In the genomic region with DNA sequence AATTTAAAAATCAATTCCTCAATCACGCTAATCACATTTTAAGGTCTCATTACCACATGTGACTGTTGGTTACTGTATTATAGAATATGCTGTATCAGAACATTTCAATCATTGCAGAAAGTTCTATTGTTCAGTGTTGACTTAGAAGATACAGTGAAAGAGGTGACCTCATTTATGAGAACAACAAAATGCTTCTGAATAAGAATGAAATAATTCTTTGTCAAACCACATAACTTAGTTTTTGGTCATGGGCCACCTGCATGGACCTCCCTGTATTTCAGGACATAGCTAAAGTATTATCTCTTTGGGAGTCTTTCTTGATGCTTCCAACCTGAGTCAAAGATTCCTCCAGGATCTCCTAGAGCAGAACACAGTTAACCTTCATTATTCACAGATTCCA, we compare ENCODE assay signal across 1 cellular context.
TF ChIP-seq lines count a peak whose summit lies in the region.

No MANE protein-coding gene starts in this region.

TF ChIP-seq in endothelial cell of umbilical vein, 7 proteins besides CTCF, POLR2A, EP300 and RAD21:
- TF ChIP-seq, protein P1, sequence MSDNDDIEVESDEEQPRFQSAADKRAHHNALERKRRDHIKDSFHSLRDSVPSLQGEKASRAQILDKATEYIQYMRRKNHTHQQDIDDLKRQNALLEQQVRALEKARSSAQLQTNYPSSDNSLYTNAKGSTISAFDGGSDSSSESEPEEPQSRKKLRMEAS (IDR thresholded peaks at IDR 0.05; ENCODE audit: insufficient read depth, insufficient read length): no peak
- no peak for TF ChIP-seq JUN (IDR thresholded peaks at IDR 0.05; ENCODE audit: borderline replicate concordance, insufficient read depth, insufficient read length, low read depth)
- no peak for TF ChIP-seq FOS (IDR thresholded peaks at IDR 0.05; ENCODE audit: borderline replicate concordance, insufficient read depth, low read length)
- no peak for TF ChIP-seq GATA2 (IDR thresholded peaks at IDR 0.05; ENCODE audit: insufficient read depth, insufficient read length, low read depth, low read length)
- TF ChIP-seq MYC (IDR thresholded peaks at IDR 0.05; ENCODE audit: low read depth, low read length): no peak
- TF ChIP-seq POLR2AphosphoS5 (IDR thresholded peaks at IDR 0.05; ENCODE audit: insufficient read depth, low read depth, low read length): no peak
- no peak for TF ChIP-seq EZH2 (IDR thresholded peaks at IDR 0.05; ENCODE audit: borderline replicate concordance, low read depth, low read length, severe bottlenecking)
